In the genomic region with DNA sequence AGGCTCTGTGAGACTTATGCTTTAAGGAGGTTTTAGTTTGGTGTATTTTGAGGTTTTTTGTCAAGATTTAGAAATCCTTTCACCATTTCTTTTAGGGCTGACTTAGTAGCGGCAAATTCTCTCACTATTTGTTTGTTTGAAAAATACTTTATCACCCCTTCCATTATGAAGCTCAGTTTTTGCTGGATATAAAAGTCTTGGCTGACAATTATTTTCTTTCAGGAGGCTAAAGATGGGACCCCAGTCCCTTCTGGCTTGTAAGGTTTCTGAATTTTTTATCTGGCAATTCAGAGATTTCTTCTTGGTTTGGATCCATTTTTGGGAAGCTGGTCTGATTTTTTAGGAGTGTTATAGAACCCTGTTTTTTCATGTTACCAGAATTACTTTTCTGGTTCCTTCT, we compare ENCODE assay signal across 25 cellular contexts.
DNase-seq lines count a peak whose midpoint lies in the region; TF ChIP-seq lines count a peak whose summit lies in the region.
"Had no signal": no experiment of that assay in that cellular context is flagged by ENCODE, and none has a peak within 500 bp of the region (broad histone marks: within the 10 kb centered on the region; RNA-seq: fewer than 3 reads in every experiment).

No MANE protein-coding gene starts in this region.

- no peak for TF ChIP-seq CTCF in HEK293 (tag by site-specific recombination; IDR thresholded peaks at IDR 0.05)

- POLR2A ChIA-PET in HEK293 (lab: Yijun Ruan, JAX): no interaction called here

- no peaks in the 10 kb centered on the region for H3K36me3 ChIP-seq in HEK293 (ENCODE audit: control insufficient read depth in 2 of 2, insufficient read depth in 1 of 2, low read length in 2 of 2)
- H3K36me3 ChIP-seq: BE2C; BLaER1; BLaER1 treated with 17β-estradiol and CSF1 and Interleukin-3, amounts not matched to agents 10 nM and 100 nM had no signal

- no peak overlapping the region for H3K4me3 ChIP-seq in HEK293 (ENCODE audit: low read depth, low read length)
- H3K4me3 ChIP-seq: A549; BLaER1; BLaER1 treated with 17β-estradiol and CSF1 and Interleukin-3, amounts not matched to agents 10 nM and 100 nM had no signal

- no peak overlapping the region for H3K27ac ChIP-seq in HEK293 (ENCODE audit: extremely low read depth, low read depth, low read length)
- H3K27ac ChIP-seq: 22Rv1; A549; BLaER1; BLaER1 treated with 17β-estradiol and CSF1 and Interleukin-3, amounts not matched to agents 10 nM and 100 nM; C4-2B had no signal

- no peaks in the 10 kb centered on the region for H3K4me1 ChIP-seq in HEK293 (ENCODE audit: control insufficient read depth, insufficient read depth, low read length)
- H3K4me1 ChIP-seq: A549; BE2C; BLaER1; BLaER1 treated with 17β-estradiol and CSF1 and Interleukin-3, amounts not matched to agents 10 nM and 100 nM; Caco-2 had no signal

- no peak for DNase-seq in SKM-1 (lab: John Stamatoyannopoulos, UW; ENCODE audit: unreplicated experiment)
- DNase-seq: 8988T; ACHN; AML-193; BE2C; C1 segment of cervical spinal cord; Caco-2; Calu3; CD4-positive, alpha-beta T cell; CD4-positive, CD25-positive, alpha-beta regulatory T cell; CD8-positive, alpha-beta memory T cell; CD8-positive, alpha-beta T cell; COR-L47; DMS 273 treated with DMSO at 0.1 percent for 48 hours; DMS153; DMS79; DMS79 treated with DMSO at 0.1 percent for 48 hours; DND-41; EL had no signal

- no peaks in the 10 kb centered on the region for H3K9me3 ChIP-seq in HEK293 (ENCODE audit: control insufficient read depth, insufficient read depth, low read depth, low read length)
- H3K9me3 ChIP-seq: A549, BE2C, Caco-2 had no signal

- CTCF ChIA-PET in HEK293 (lab: Yijun Ruan, JAX): interaction anchor here (1.4 kb wide), 1 partner anchor 22 kb away, joined by 4 read pairs; no protein-coding TSS in a partner anchor

TF ChIP-seq in HEK293, 187 proteins besides CTCF, POLR2A, EP300 and RAD21:
- TF ChIP-seq, protein P1, sequence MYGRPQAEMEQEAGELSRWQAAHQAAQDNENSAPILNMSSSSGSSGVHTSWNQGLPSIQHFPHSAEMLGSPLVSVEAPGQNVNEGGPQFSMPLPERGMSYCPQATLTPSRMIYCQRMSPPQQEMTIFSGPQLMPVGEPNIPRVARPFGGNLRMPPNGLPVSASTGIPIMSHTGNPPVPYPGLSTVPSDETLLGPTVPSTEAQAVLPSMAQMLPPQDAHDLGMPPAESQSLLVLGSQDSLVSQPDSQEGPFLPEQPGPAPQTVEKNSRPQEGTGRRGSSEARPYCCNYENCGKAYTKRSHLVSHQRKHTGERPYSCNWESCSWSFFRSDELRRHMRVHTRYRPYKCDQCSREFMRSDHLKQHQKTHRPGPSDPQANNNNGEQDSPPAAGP (tag by site-specific recombination; IDR thresholded peaks at IDR 0.05): no peak
- TF ChIP-seq ZNF239 (tag by site-specific recombination; IDR thresholded peaks at IDR 0.05) (no peak), ZNF76 (tag by site-specific recombination; IDR thresholded peaks at IDR 0.05; ENCODE audit: borderline replicate concordance, low read depth) (no peak), SETDB1 (IDR thresholded peaks at IDR 0.05; ENCODE audit: insufficient read length, low read length) (peak; percentile 94)
- TF ChIP-seq, protein P2, sequence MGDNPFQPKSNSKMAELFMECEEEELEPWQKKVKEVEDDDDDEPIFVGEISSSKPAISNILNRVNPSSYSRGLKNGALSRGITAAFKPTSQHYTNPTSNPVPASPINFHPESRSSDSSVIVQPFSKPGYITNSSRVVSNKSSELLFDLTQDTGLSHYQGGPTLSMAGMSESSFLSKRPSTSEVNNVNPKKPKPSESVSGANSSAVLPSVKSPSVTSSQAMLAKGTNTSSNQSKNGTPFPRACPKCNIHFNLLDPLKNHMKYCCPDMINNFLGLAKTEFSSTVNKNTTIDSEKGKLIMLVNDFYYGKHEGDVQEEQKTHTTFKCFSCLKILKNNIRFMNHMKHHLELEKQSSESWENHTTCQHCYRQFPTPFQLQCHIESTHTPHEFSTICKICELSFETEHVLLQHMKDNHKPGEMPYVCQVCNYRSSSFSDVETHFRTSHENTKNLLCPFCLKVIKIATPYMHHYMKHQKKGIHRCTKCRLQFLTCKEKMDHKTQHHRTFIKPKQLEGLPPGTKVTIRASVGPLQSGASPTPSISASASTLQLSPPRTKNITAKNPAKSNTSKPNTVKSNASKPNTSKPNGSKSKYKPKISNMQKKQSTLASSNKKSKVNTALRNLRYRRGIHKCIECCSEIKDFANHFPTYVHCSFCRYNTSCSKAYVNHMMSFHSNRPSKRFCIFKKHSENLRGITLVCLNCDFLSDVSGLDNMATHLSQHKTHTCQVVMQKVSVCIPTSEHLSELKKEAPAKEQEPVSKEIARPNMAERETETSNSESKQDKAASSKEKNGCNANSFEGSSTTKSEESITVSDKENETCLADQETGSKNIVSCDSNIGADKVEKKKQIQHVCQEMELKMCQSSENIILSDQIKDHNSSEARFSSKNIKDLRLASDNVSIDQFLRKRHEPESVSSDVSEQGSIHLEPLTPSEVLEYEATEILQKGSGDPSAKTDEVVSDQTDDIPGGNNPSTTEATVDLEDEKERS (tag by site-specific recombination; IDR thresholded peaks at IDR 0.05): no peak
